ENCODE assay signal across 1 cellular context in the genomic region with DNA sequence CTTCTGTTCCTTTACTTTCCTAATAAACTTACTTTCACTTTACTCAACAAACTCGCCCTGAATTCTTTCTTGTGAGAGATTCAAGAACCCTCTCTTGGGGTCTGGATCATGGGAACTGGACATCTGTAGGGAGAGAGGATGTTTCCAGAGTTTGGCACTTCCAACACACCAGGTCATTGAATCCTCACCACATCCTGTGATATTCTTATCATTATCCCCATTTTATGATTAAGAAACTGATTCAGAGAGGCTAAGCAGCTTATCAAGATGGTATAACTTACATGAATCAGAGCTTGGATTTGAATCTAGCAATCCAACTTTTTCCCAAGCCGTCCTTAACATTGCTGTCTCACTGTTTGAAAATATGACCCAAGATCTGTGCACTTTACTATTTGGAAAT.
TF ChIP-seq lines count a peak whose summit lies in the region.

No MANE protein-coding gene starts in this region.

TF ChIP-seq in HepG2, 621 proteins besides CTCF, POLR2A, EP300 and RAD21:
- TF ChIP-seq, protein P1, sequence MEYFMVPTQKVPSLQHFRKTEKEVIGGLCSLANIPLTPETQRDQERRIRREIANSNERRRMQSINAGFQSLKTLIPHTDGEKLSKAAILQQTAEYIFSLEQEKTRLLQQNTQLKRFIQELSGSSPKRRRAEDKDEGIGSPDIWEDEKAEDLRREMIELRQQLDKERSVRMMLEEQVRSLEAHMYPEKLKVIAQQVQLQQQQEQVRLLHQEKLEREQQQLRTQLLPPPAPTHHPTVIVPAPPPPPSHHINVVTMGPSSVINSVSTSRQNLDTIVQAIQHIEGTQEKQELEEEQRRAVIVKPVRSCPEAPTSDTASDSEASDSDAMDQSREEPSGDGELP (IDR thresholded peaks at IDR 0.05; ENCODE audit: borderline replicate concordance, low read depth), result no peak
- no peak for TF ChIP-seq PCBP1 (IDR thresholded peaks at IDR 0.05; ENCODE audit: borderline replicate concordance, low read depth, low read length)
- TF ChIP-seq, protein P2, sequence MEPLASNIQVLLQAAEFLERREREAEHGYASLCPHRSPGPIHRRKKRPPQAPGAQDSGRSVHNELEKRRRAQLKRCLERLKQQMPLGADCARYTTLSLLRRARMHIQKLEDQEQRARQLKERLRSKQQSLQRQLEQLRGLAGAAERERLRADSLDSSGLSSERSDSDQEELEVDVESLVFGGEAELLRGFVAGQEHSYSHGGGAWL (CRISPR knock-in tag; IDR thresholded peaks at IDR 0.05), result no peak
- TF ChIP-seq, protein P3, sequence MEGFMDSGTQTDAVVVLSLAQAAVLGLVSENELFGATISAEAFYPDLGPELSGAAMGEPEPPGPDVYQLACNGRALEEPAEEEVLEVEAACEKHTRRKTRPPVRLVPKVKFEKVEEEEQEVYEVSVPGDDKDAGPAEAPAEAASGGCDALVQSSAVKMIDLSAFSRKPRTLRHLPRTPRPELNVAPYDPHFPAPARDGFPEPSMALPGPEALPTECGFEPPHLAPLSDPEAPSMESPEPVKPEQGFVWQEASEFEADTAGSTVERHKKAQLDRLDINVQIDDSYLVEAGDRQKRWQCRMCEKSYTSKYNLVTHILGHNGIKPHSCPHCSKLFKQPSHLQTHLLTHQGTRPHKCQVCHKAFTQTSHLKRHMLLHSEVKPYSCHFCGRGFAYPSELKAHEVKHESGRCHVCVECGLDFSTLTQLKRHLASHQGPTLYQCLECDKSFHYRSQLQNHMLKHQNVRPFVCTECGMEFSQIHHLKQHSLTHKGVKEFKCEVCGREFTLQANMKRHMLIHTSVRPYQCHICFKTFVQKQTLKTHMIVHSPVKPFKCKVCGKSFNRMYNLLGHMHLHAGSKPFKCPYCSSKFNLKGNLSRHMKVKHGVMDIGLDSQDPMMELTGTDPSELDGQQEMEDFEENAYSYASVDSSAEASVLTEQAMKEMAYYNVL (CRISPR knock-in tag; IDR thresholded peaks at IDR 0.05; ENCODE audit: borderline replicate concordance), result no peak
- no peak for TF ChIP-seq RBM39 (IDR thresholded peaks at IDR 0.05; ENCODE audit: low read depth, low read length, poor library complexity, severe bottlenecking)
